ENCODE assay signal across 20 cellular contexts in genomic region chr11:130197386-130198035, GRCh38. TPM values are rescaled to one million over a fixed set of nuclear protein-coding genes. Genes with fewer than 3 reads are reported as not detected.
"Had no signal": no experiment of that assay in that cellular context is flagged by ENCODE, and none has a peak within 500 bp of the region (broad histone marks: within the 10 kb centered on the region; RNA-seq: fewer than 3 reads in every experiment).

No MANE protein-coding gene starts in this region.

- H3K4me1 ChIP-seq: esophagus muscularis mucosa, heart left ventricle had no signal

- ATAC-seq: activated CD8-positive, alpha-beta memory T cell treated with anti-CD3 and anti-CD28 coated beads, Interleukin-2, amount 10 ng/mL, durations not matched to agents 7 days and 5 days; activated T-cell treated with anti-CD3 and anti-CD28 coated beads, Interleukin-2, amount 50 U/mL, for 4 hours; heart left ventricle; natural killer cell; sciatic nerve had no signal

- H3K9me3 ChIP-seq: esophagus muscularis mucosa, spleen, thoracic aorta had no signal

- DNase-seq: activated CD4-positive, alpha-beta T cell treated with anti-CD3 and anti-CD28 coated beads for 1 hour; activated CD4-positive, alpha-beta T cell treated with anti-CD3 and anti-CD28 coated beads, Interleukin-2, amount 50 U/mL, for 48 hours; activated CD8-positive, alpha-beta memory T cell treated with anti-CD3 and anti-CD28 coated beads, Interleukin-2, amount 10 ng/mL, durations not matched to agents 7 days and 5 days; activated gamma-delta T cell; activated naive CD8-positive, alpha-beta T cell treated with anti-CD3 and anti-CD28 coated beads for 36 hours; activated T-cell treated with anti-CD3 and anti-CD28 coated beads, Interleukin-2, amount 50 U/mL, for 4 hours; endodermal cell; foreskin fibroblast; mammary epithelial cell; natural killer cell; occipital lobe; stimulated activated CD4-positive, alpha-beta T cell treated with anti-CD3 and anti-CD28 coated beads, Interleukin-1b, Interleukin-23, amount 100 ng/mL, for 48 hours; stimulated activated naive CD4-positive, alpha-beta T cell had no signal

- H3K27me3 ChIP-seq: esophagus muscularis mucosa, heart left ventricle, spleen had no signal

- H3K36me3 ChIP-seq: esophagus muscularis mucosa, heart left ventricle, thoracic aorta had no signal

- H3K27ac ChIP-seq: esophagus muscularis mucosa, heart left ventricle, spleen, thoracic aorta had no signal

- FAIRE-seq: islet of Langerhans had no signal

- H3K4me3 ChIP-seq: esophagus muscularis mucosa, heart left ventricle, spleen, thoracic aorta had no signal

RNA-seq across cellular contexts. Expression of gene ST14, which starts 37.9 kb away (rescaled TPM):
- total RNA-seq: activated CD8-positive, alpha-beta memory T cell treated with anti-CD3 and anti-CD28 coated beads, Interleukin-2, amount 10 ng/mL, durations not matched to agents 7 days and 5 days; occipital lobe; T-helper 2 cell treated with Interferon-gamma antibody and Interleukin-4, amounts not matched to agents 100 ng/mL and 5 ng/mL, for 36 hours had no signal
